ENCODE assay signal across 26 cellular contexts in genomic region chr1:213136190-213136917, GRCh38.
A peak's percentile ranks its signal among the peaks of the same experiment; 100 is the strongest.
DNase-seq lines count a peak whose midpoint lies in the region; ATAC-seq, FAIRE-seq and TF ChIP-seq lines count a peak whose summit lies in the region.
"Had no signal": no experiment of that assay in that cellular context is flagged by ENCODE, and none has a peak within 500 bp of the region (broad histone marks: within the 10 kb centered on the region; RNA-seq: fewer than 3 reads in every experiment).

No MANE protein-coding gene starts in this region.

- no peak overlapping the region for H3K4me2 ChIP-seq in HepG2 (ENCODE audit: low read depth, low read length)
- H3K4me2 ChIP-seq: BLaER1 had no signal

- TF ChIP-seq EP300 in HepG2 (IDR thresholded peaks at IDR 0.05; ENCODE audit: low read depth in 2 of 2, low read length in 2 of 2) (no peak), HepG2 (CRISPR knock-in tag; IDR thresholded peaks at IDR 0.05; ENCODE audit: borderline replicate concordance) (no peak)

- TF ChIP-seq RAD21 in HepG2 (CRISPR knock-in tag; IDR thresholded peaks at IDR 0.05): no peak

- BruUV-seq in HepG2 (replicated peaks; lab: Mats Ljungman, UMichigan): no TSS peak

- no peaks in the 10 kb centered on the region for H3K36me3 ChIP-seq in colonic mucosa
- H3K36me3 ChIP-seq in HepG2 (replicated peaks in 1 of 2; ENCODE audit: control insufficient read depth in 1 of 2, insufficient read depth in 2 of 2, low read length in 2 of 2): no peaks in the 10 kb centered on the region
- H3K36me3 ChIP-seq in small intestine (ENCODE audit: control insufficient read depth in 2 of 2, insufficient read depth in 2 of 2, low read length in 2 of 2): no peaks in the 10 kb centered on the region
- H3K36me3 ChIP-seq: BLaER1, sigmoid colon had no signal

- H3K4me1 ChIP-seq in colonic mucosa (no peaks in the 10 kb centered on the region), HepG2 (ENCODE audit: insufficient read depth, low read length) (peaks cover 50% of the 10 kb centered on the region), small intestine (ENCODE audit: control insufficient read depth in 2 of 2, insufficient read depth in 1 of 2, low read depth in 1 of 2, low read length in 1 of 2) (no peaks in the 10 kb centered on the region)
- H3K4me1 ChIP-seq: BLaER1, sigmoid colon had no signal

- peak; percentile 70 for DNase-seq in NCI-H146 (lab: John Stamatoyannopoulos, UW)
- DNase-seq in colonic mucosa: peak; percentile 50
- DNase-seq in HepG2 (ENCODE audit: low spot score): peak; percentile 16
- peak; percentile 48 for DNase-seq in small intestine
- DNase-seq in NCI-H2171 treated with DMSO at 0.1 percent for 48 hours (lab: John Stamatoyannopoulos, UW): no peak
- no peak for DNase-seq in activated CD4-positive, alpha-beta T cell treated with anti-CD3 and anti-CD28 coated beads, Interleukin-2, amount 50 U/mL, for 48 hours
- DNase-seq in coronary artery (ENCODE audit: low spot score): no peak
- DNase-seq: activated CD4-positive, alpha-beta T cell treated with anti-CD3 and anti-CD28 coated beads for 1 hour; activated CD8-positive, alpha-beta T cell treated with anti-CD3 and anti-CD28 coated beads, Interleukin-2, amount 10 ng/mL, durations not matched to agents 7 days and 5 days; activated T-cell treated with anti-CD3 and anti-CD28 coated beads for 4 hours; amygdala; GDM1; immature natural killer cell; left ventricle myocardium superior; naive B cell; NCI-H1048; NCI-H187 treated with DMSO at 0.1 percent for 48 hours; NCI-H524; nucleus accumbens; psoas muscle; SHP77 treated with DMSO at 0.1 percent for 48 hours; sigmoid colon had no signal

- CTCF ChIA-PET in HepG2 (lab: Yijun Ruan, JAX; ENCODE audit: low intra/inter-chr PET ratio, low total read pairs): no interaction called here

- TF ChIP-seq POLR2A in HepG2 (IDR thresholded peaks at IDR 0.05; ENCODE audit: insufficient read depth in 1 of 2, low read depth in 2 of 2, low read length in 2 of 2): no peak

- WGBS in HepG2 (ENCODE audit: low lambda C conversion rate): 87% methylated on average over 5 of the region's 5 CpGs
- 25 to 57% (median 52%) methylated on average over 5 of the region's 5 CpGs for WGBS in small intestine, 3 donors

- peaks cover 10% of the 10 kb centered on the region for H3K79me2 ChIP-seq in HepG2 (ENCODE audit: insufficient read depth, low read length)

- H3K27me3 ChIP-seq in colonic mucosa (no peaks in the 10 kb centered on the region), HepG2 (ENCODE audit: control insufficient read depth in 1 of 2, insufficient read depth in 2 of 2, low read length in 2 of 2) (no peaks in the 10 kb centered on the region), small intestine (ENCODE audit: control insufficient read depth in 2 of 2, insufficient read depth in 2 of 2, low read length in 2 of 2) (no peaks in the 10 kb centered on the region)
- H3K27me3 ChIP-seq: BLaER1, sigmoid colon, tibial nerve had no signal

- no peaks in the 10 kb centered on the region for H3K9me3 ChIP-seq in colonic mucosa
- no peaks in the 10 kb centered on the region for H3K9me3 ChIP-seq in HepG2 (ENCODE audit: low read length)
- H3K9me3 ChIP-seq in small intestine (ENCODE audit: control insufficient read depth, low read depth): no peaks in the 10 kb centered on the region
- H3K9me3 ChIP-seq: BLaER1, psoas muscle, tibial nerve had no signal

- peak; percentile 50; the same call in 2 of the 3 replicates for ATAC-seq in HepG2
- ATAC-seq: activated CD8-positive, alpha-beta T cell treated with anti-CD3 and anti-CD28 coated beads, Interleukin-2, amount 10 ng/mL, durations not matched to agents 7 days and 5 days; left ventricle myocardium superior; psoas muscle; stimulated activated effector memory CD8-positive, alpha-beta T cell treated with anti-CD3 and anti-CD28 coated beads, Interleukin-12 subunit alpha, Interleukin-12 subunit beta, amount 100 ng/mL, for 72 hours had no signal

- no peaks in the 10 kb centered on the region for H4K20me1 ChIP-seq in HepG2 (ENCODE audit: insufficient read depth, low read length)
- H4K20me1 ChIP-seq: BLaER1 had no signal

- H3K9ac ChIP-seq in colonic mucosa (ENCODE audit: low read depth in 2 of 2, low read length in 2 of 2): no peak overlapping the region
- H3K9ac ChIP-seq in HepG2 (ENCODE audit: insufficient read depth, low read depth, low read length): no peak overlapping the region
- H3K9ac ChIP-seq: BLaER1 had no signal

- in situ Hi-C loops in HepG2 (cut with HindIII; ENCODE audit: extremely low pct_ligation_motif_present, low pct_unique_long_range_greater_than_20kb): no loop called here

- H2AFZ ChIP-seq in HepG2 (ENCODE audit: low read length): no peak overlapping the region

- POLR2A ChIA-PET in HepG2 (lab: Yijun Ruan, JAX): no interaction called here

- intact Hi-C loops in colonic mucosa (cut with DNase I) (loop anchor here (10.0 kb wide), 1 partner anchor 988 kb away; no protein-coding TSS in a partner anchor), HepG2 (cut with micrococcal nuclease; ENCODE audit: unreplicated experiment) (no loop called here)

- no peak overlapping the region for H3K4me3 ChIP-seq in colonic mucosa
- H3K4me3 ChIP-seq in HepG2 (replicated peaks in 1 of 3; ENCODE audit: insufficient read depth in 1 of 3, low read depth in 2 of 3, low read length in 3 of 3): no peak overlapping the region
- no peak overlapping the region for H3K4me3 ChIP-seq in small intestine (ENCODE audit: low read depth in 1 of 2, low read length in 2 of 2)
- H3K4me3 ChIP-seq in coronary artery: no peak overlapping the region
- H3K4me3 ChIP-seq: BLaER1, psoas muscle, sigmoid colon, tibial nerve had no signal

- no peak for FAIRE-seq in HepG2 (lab: Jason Lieb, UNC)
- FAIRE-seq in small intestine (lab: Jason Lieb, UNC): no peak
- FAIRE-seq: RCC 7860 had no signal

- H3K27ac ChIP-seq in colonic mucosa (peak overlapping the region; percentile 41), HepG2 (ENCODE audit: extremely low read length, insufficient read depth, low read length) (no peak overlapping the region), small intestine (ENCODE audit: low read depth in 1 of 2, low read length in 1 of 2) (no peak overlapping the region), coronary artery (peak overlapping the region in 1 of 2 donors; percentile 6)
- H3K27ac ChIP-seq: BLaER1, psoas muscle, sigmoid colon had no signal

- no peak for TF ChIP-seq CTCF in colonic mucosa (IDR thresholded peaks at IDR 0.05)
- no peak for TF ChIP-seq CTCF in HepG2 (CRISPR knock-in tag; IDR thresholded peaks at IDR 0.05)
- TF ChIP-seq CTCF in coronary artery (IDR thresholded peaks at IDR 0.05): no peak

TF ChIP-seq in HepG2, 621 proteins besides CTCF, POLR2A, EP300 and RAD21:
- TF ChIP-seq CERS6 (CRISPR knock-in tag; IDR thresholded peaks at IDR 0.05) (no peak), CREB1 (IDR thresholded peaks at IDR 0.05) (no peak), CREB1 (CRISPR knock-in tag; IDR thresholded peaks at IDR 0.05) (no peak), HOMEZ (CRISPR knock-in tag; IDR thresholded peaks at IDR 0.05; ENCODE audit: low read depth) (0 out of 2 replicates have a peak, but pooled peaks have one; percentile 6)

Comparison
In these comparisons a context has a peak if more than half of its experiments do, and no peak if none do; other contexts are left out.
1. DNase-seq: peak in NCI-H146 (single experiment), colonic mucosa (single experiment), HepG2 (single experiment) and small intestine (single experiment); none in NCI-H2171 treated with DMSO at 0.1 percent for 48 hours (single experiment), activated CD4-positive, alpha-beta T cell treated with anti-CD3 and anti-CD28 coated beads, Interleukin-2, amount 50 U/mL, for 48 hours (0 of 2) and coronary artery (single experiment).